ENCODE assay signal across 8 cellular contexts in genomic region chr13:28658796-28659610, GRCh38.
DNase-seq lines count a peak whose midpoint lies in the region; ATAC-seq lines count a peak whose summit lies in the region.

Gene POMP (plus strand): TSS chr13:28659130. CDS start chr13:28659185, 55 bp downstream.

- H3K27ac ChIP-seq in cingulate gyrus (ENCODE audit: low read depth, low read length) = peak within 1 kb of the TSS; percentile 84

- DNase-seq in Ammon's horn (ENCODE audit: low spot score) (peak; percentile 94), NCI-H524 treated with DMSO at 0.1 percent for 48 hours (lab: John Stamatoyannopoulos, UW) (peak; percentile 74), kidney tubule cell (ENCODE audit: low spot score) (peak; percentile 90)
- DNase-seq in activated CD4-positive, alpha-beta T cell treated with anti-CD3 and anti-CD28 coated beads for 48 hours = peak; percentile 94
- peak; percentile 75 to 92 (median 87) for DNase-seq in stimulated activated CD4-positive, alpha-beta T cell treated with anti-CD3 and anti-CD28 coated beads, Interleukin-1b, Interleukin-23, amount 100 ng/mL, for 24 hours (ENCODE audit: low read depth in 4 of 4, low spot score in 1 of 4)

- ATAC-seq in GM19025 (IDR thresholded peaks at IDR 0.05; ENCODE audit: low read depth, unreplicated experiment) (peak; percentile 89), HG03280 (IDR thresholded peaks at IDR 0.05; ENCODE audit: unreplicated experiment) (peak; percentile 92)

Comparison
In these comparisons a context has a peak if more than half of its experiments do, and no peak if none do; other contexts are left out.
1. Peak in every context shown above with its lines: DNase-seq, ATAC-seq and H3K27ac ChIP-seq.